ENCODE assay signal across 19 cellular contexts in the genomic region with DNA sequence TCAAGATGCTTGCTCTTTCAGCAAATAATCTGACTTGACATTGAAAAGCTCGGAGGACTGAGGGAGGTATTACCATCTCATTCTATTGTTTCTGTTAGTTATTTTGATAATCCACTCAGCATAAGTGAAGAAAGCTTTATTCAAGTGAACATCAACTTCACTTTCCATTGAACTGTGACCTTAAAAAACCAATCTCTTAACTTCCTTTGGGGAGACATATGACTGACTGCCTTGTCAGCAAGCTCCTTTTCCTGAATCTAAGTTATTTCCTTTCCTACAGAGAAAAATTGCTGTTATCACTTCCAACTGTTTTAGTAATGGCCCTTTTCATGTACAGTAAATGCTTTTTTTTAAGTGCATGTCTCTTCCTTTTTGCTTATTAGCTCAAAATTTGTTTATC.
DNase-seq lines count a peak whose midpoint lies in the region; ATAC-seq and TF ChIP-seq lines count a peak whose summit lies in the region.
"Had no signal": no experiment of that assay in that cellular context is flagged by ENCODE, and none has a peak within 500 bp of the region (broad histone marks: within the 10 kb centered on the region; RNA-seq: fewer than 3 reads in every experiment).

No MANE protein-coding gene starts in this region.

- no peak overlapping the region for H2BK120ac ChIP-seq in mesenchymal stem cell (ENCODE audit: low read depth, low read length)

- no peak overlapping the region for H3K4ac ChIP-seq in mesenchymal stem cell (ENCODE audit: low read depth in 1 of 2, low read length in 2 of 2)

- no peak for TF ChIP-seq CTCF in heart right ventricle (IDR thresholded peaks at IDR 0.05)
- TF ChIP-seq CTCF in right atrium auricular region (IDR thresholded peaks at IDR 0.05), result no peak

- H3K79me1 ChIP-seq in mesenchymal stem cell (replicated peaks; ENCODE audit: low read length, poor library complexity, severe bottlenecking), result no peaks in the 10 kb centered on the region

- H3K9me3 Mint-ChIP-seq in CD8-positive, alpha-beta memory T cell, result no peaks in the 10 kb centered on the region
- H3K9me3 Mint-ChIP-seq: CD4-positive, CD25-positive, alpha-beta regulatory T cell had no signal

- H3K4me3 ChIP-seq in heart right ventricle (no peak overlapping the region), right atrium auricular region (no peak overlapping the region), mesenchymal stem cell (ENCODE audit: insufficient read depth in 1 of 2, low read depth in 1 of 2, low read length in 2 of 2) (peak overlapping the region in 1 of 2 experiments; percentile 13)
- H3K4me3 ChIP-seq in CD8-positive, alpha-beta memory T cell (ENCODE audit: low read length), result no peak overlapping the region
- H3K4me3 ChIP-seq: Peyer's patch had no signal

- POLR2A ChIA-PET in CD8-positive, alpha-beta memory T cell (lab: Charles Lee), result no interaction called here

- no peak overlapping the region for H2BK5ac ChIP-seq in mesenchymal stem cell (ENCODE audit: low read depth, low read length, poor library complexity, severe bottlenecking)

- no peak overlapping the region for H2AK5ac ChIP-seq in mesenchymal stem cell (ENCODE audit: low read length, severe bottlenecking)

- H3K27me3 Mint-ChIP-seq in CD8-positive, alpha-beta memory T cell, result peaks cover 3% of the 10 kb centered on the region in 2 donors

- peak in 6 of 8 donors; percentile 18 to 60 (median 39) for ATAC-seq in heart right ventricle
- ATAC-seq in GM18873 (IDR thresholded peaks at IDR 0.05; ENCODE audit: low FRiP score, unreplicated experiment), result no peak
- ATAC-seq in GM21576 (IDR thresholded peaks at IDR 0.05; ENCODE audit: unreplicated experiment), result no peak

- no peak overlapping the region for H4K91ac ChIP-seq in mesenchymal stem cell (ENCODE audit: low read length)

- H3K14ac ChIP-seq in mesenchymal stem cell (ENCODE audit: low read length in 2 of 2), result no peak overlapping the region

- no peak overlapping the region for H2BK15ac ChIP-seq in mesenchymal stem cell (ENCODE audit: low read depth, poor library complexity, severe bottlenecking)

- no peak overlapping the region for H4K8ac ChIP-seq in mesenchymal stem cell (ENCODE audit: low read length)

- 77% methylated on average over 1 of the region's 1 CpG for WGBS in heart right ventricle, 2 donors
- WGBS in mesenchymal stem cell, result no CpG with 5 or more reads among the region's 1 CpG

- no peaks in the 10 kb centered on the region for H3K9me3 ChIP-seq in heart right ventricle
- H3K9me3 ChIP-seq in right atrium auricular region, result no peaks in the 10 kb centered on the region
- no peaks in the 10 kb centered on the region for H3K9me3 ChIP-seq in mesenchymal stem cell (ENCODE audit: control insufficient read depth, low read length)
- H3K9me3 ChIP-seq in CD8-positive, alpha-beta memory T cell (ENCODE audit: low read length), result no peaks in the 10 kb centered on the region
- H3K9me3 ChIP-seq: BE2C, Peyer's patch had no signal

- H3K4me1 ChIP-seq in heart right ventricle (peaks cover 0 to 32% (median 3%) of the 10 kb centered on the region in 9 donors), right atrium auricular region (peaks cover 0 to 3% of the 10 kb centered on the region in 2 donors), mesenchymal stem cell (ENCODE audit: control insufficient read depth, insufficient read depth, low read depth, low read length) (no peaks in the 10 kb centered on the region)
- H3K4me1 ChIP-seq in CD8-positive, alpha-beta memory T cell (ENCODE audit: insufficient read depth, low read length), result no peaks in the 10 kb centered on the region
- H3K4me1 ChIP-seq: BE2C, Peyer's patch had no signal

- H3K27me3 ChIP-seq in heart right ventricle (no peaks in the 10 kb centered on the region), right atrium auricular region (no peaks in the 10 kb centered on the region), mesenchymal stem cell (ENCODE audit: control insufficient read depth in 1 of 2, insufficient read depth in 1 of 2, low read length in 2 of 2) (no peaks in the 10 kb centered on the region)
- no peaks in the 10 kb centered on the region for H3K27me3 ChIP-seq in CD8-positive, alpha-beta memory T cell (ENCODE audit: insufficient read depth, low read length, poor library complexity, severe bottlenecking)
- H3K27me3 ChIP-seq: Peyer's patch had no signal

- H3K27ac ChIP-seq in heart right ventricle, result peak overlapping the region in 2 of 10 donors; percentile 49 to 65
- H3K27ac ChIP-seq in right atrium auricular region, result no peak overlapping the region
- H3K27ac ChIP-seq in mesenchymal stem cell (ENCODE audit: low read length, poor library complexity, severe bottlenecking), result no peak overlapping the region
- H3K27ac ChIP-seq in CD8-positive, alpha-beta memory T cell (ENCODE audit: low read depth, low read length), result no peak overlapping the region
- H3K27ac ChIP-seq: Peyer's patch had no signal

- H3K36me3 ChIP-seq in heart right ventricle (no peaks in the 10 kb centered on the region), right atrium auricular region (no peaks in the 10 kb centered on the region), mesenchymal stem cell (ENCODE audit: control insufficient read depth in 1 of 2, insufficient read depth in 2 of 2, low read depth in 1 of 2, low read length in 2 of 2) (no peaks in the 10 kb centered on the region)
- no peaks in the 10 kb centered on the region for H3K36me3 ChIP-seq in CD8-positive, alpha-beta memory T cell (ENCODE audit: insufficient read depth, low read length)
- H3K36me3 ChIP-seq: BE2C, Peyer's patch had no signal

- H3K4me1 Mint-ChIP-seq in CD8-positive, alpha-beta memory T cell, result peaks cover under 1 to 4% (median 1%) of the 10 kb centered on the region in 3 donors

- H3K9ac ChIP-seq in mesenchymal stem cell (ENCODE audit: low read length), result peak overlapping the region; percentile 44

- no peak overlapping the region for H3K23ac ChIP-seq in mesenchymal stem cell (ENCODE audit: low read length in 2 of 2)

- no peak overlapping the region for H3K4me2 ChIP-seq in mesenchymal stem cell (ENCODE audit: low read length, poor library complexity, severe bottlenecking)

- CTCF ChIA-PET in CD8-positive, alpha-beta memory T cell (lab: Charles Lee), result interaction anchor here (1.3 kb wide), 1 partner anchor 167 kb away, joined by 4 read pairs; no protein-coding TSS in a partner anchor

- H3K27ac Mint-ChIP-seq in CD8-positive, alpha-beta memory T cell, result no peak overlapping the region
- H3K27ac Mint-ChIP-seq: CD4-positive, CD25-positive, alpha-beta regulatory T cell had no signal

- no peaks in the 10 kb centered on the region for H3K36me3 Mint-ChIP-seq in CD8-positive, alpha-beta memory T cell
- H3K36me3 Mint-ChIP-seq: CD4-positive, CD25-positive, alpha-beta regulatory T cell had no signal

- intact Hi-C loops in heart right ventricle (cut with DNase I), result loop anchor here in 1 of 10 donors (10.0 kb wide), 1 partner anchor 118 kb away; a partner anchor contains a TSS

- no peak overlapping the region for H3K4me3 Mint-ChIP-seq in CD8-positive, alpha-beta memory T cell
- H3K4me3 Mint-ChIP-seq: CD4-positive, CD25-positive, alpha-beta regulatory T cell had no signal

- H3K18ac ChIP-seq in mesenchymal stem cell (ENCODE audit: low read depth in 1 of 2, low read length in 2 of 2), result no peak overlapping the region

- DNase-seq in heart right ventricle, result no peak
- DNase-seq in right atrium auricular region (ENCODE audit: low spot score), result no peak
- DNase-seq in dermis blood vessel endothelial cell, result peak; percentile 71
- peak; percentile 14 for DNase-seq in mesenchymal stem cell
- no peak for DNase-seq in CD8-positive, alpha-beta memory T cell
- DNase-seq: BE2C; CD4-positive, CD25-positive, alpha-beta regulatory T cell; GF-D8; KG1; NCI-H1105 treated with DMSO at 0.1 percent for 48 hours; NCI-H1694; NCI-H2081 treated with DMSO at 0.1 percent for 48 hours; NCI-H510A; NCI-H748 treated with DMSO at 0.1 percent for 48 hours; NK-92 treated with Interleukin-12 subunit alpha and Interleukin-12 subunit beta, amount 100 ng/mL, for 24 hours; Peyer's patch; SHP77 treated with DMSO at 0.1 percent for 48 hours had no signal

- H2AFZ ChIP-seq in mesenchymal stem cell (ENCODE audit: low read depth, low read length), result no peak overlapping the region

- H2BK12ac ChIP-seq in mesenchymal stem cell (ENCODE audit: low read length in 2 of 2), result no peak overlapping the region

Comparison
In these comparisons a context has a peak if more than half of its experiments do, and no peak if none do; other contexts are left out.
1. ATAC-seq: peak in heart right ventricle (6 of 8); none in GM18873 (single experiment) and GM21576 (single experiment).
2. DNase-seq: peak in dermis blood vessel endothelial cell (single experiment) and mesenchymal stem cell (single experiment); none in heart right ventricle (0 of 2), right atrium auricular region (single experiment) and CD8-positive, alpha-beta memory T cell (0 of 5).